In genomic region chr6:142374090-142374783, GRCh38 we compare ENCODE assay signal across 19 cellular contexts.
DNase-seq lines count a peak whose midpoint lies in the region; ATAC-seq and TF ChIP-seq lines count a peak whose summit lies in the region.
"Had no signal": no experiment of that assay in that cellular context is flagged by ENCODE, and none has a peak within 500 bp of the region (broad histone marks: within the 10 kb centered on the region; RNA-seq: fewer than 3 reads in every experiment).

No MANE protein-coding gene starts in this region.

- TF ChIP-seq CTCF in Caco-2 (IDR thresholded peaks at IDR 0.05; ENCODE audit: insufficient read depth in 1 of 2, low read depth in 1 of 2, low read length in 1 of 2, severe bottlenecking in 1 of 2, unreplicated experiment in 1 of 2) (no peak), IMR-90 (conservative IDR thresholded peaks at IDR 0.05; ENCODE audit: low read depth, low read length) (no peak)

- H2BK120ac ChIP-seq in IMR-90 (ENCODE audit: low read depth, low read length): peak overlapping the region; percentile 89

- peak overlapping the region; percentile 88 for H4K91ac ChIP-seq in IMR-90 (ENCODE audit: insufficient read depth, low read depth, low read length)

- no CpG with 5 or more reads among the region's 4 CpGs for WGBS in IMR-90 (ENCODE audit: extremely low coverage in 2 of 2, insufficient read length in 1 of 2), 2 experiments
- WGBS in ectodermal cell, 2 experiments: 51 to 59% methylated on average over 2 of the region's 4 CpGs
- 78% methylated on average over 1 of the region's 4 CpGs; no CpG with 5 or more reads in 1 of the 2 experiments for WGBS in mesodermal cell (ENCODE audit: insufficient coverage in 2 of 2), 2 experiments

- H2BK5ac ChIP-seq in IMR-90 (ENCODE audit: low read depth, low read length, poor library complexity, severe bottlenecking): peak overlapping the region; percentile 87

- in situ Hi-C loops in IMR-90 (cut with MboI; ENCODE audit: low sequenced_read_pairs): no loop called here

- H3K4me1 Mint-ChIP-seq in Caco-2 (ENCODE audit: low read depth, unreplicated experiment): peaks cover 49% of the 10 kb centered on the region
- no peaks in the 10 kb centered on the region for H3K4me1 Mint-ChIP-seq in natural killer cell treated with Interleukin-12 subunit alpha and Interleukin-12 subunit beta and Interleukin-15 and Interleukin-18, amount 100 ng/mL, for 72 hours (ENCODE audit: low read depth in 2 of 2)
- H3K4me1 Mint-ChIP-seq: activated naive CD4-positive, alpha-beta T cell treated with anti-CD3 and anti-CD28 coated beads, Interleukin-2, amount 10 ng/mL, durations not matched to agents 7 days and 5 days had no signal

- BruUV-seq in Caco-2 (replicated peaks; lab: Mats Ljungman, UMichigan): no TSS peak
- BruUV-seq in IMR-90 (replicated peaks; lab: Mats Ljungman, UMichigan): no TSS peak

- H2BK15ac ChIP-seq in IMR-90 (ENCODE audit: low read depth, low read length): peak overlapping the region; percentile 88

- peak overlapping the region; percentile 58 for H3K23ac ChIP-seq in IMR-90 (ENCODE audit: low read depth, low read length)

- POLR2A ChIA-PET in Caco-2 (lab: Charles Lee) (no interaction called here), IMR-90 (lab: Charles Lee; ENCODE audit: unreplicated experiment) (no interaction called here)

- no peak overlapping the region for H3K4me2 ChIP-seq in IMR-90 (ENCODE audit: low read depth, low read length)
- H3K4me2 ChIP-seq: BLaER1 treated with 17β-estradiol and CSF1 and Interleukin-3, amounts not matched to agents 10 nM and 100 nM had no signal

- peak overlapping the region; percentile 83 to 92 for H4K8ac ChIP-seq in IMR-90 (ENCODE audit: low read depth in 2 of 2, low read length in 2 of 2)

- peak overlapping the region; percentile 80 for H3K27ac ChIP-seq in IMR-90 (ENCODE audit: insufficient read depth, low read length)
- peak overlapping the region; percentile 17 for H3K27ac ChIP-seq in ectodermal cell (ENCODE audit: insufficient read depth, low read depth, low read length, poor library complexity, severe bottlenecking)
- H3K27ac ChIP-seq in mesodermal cell (ENCODE audit: low read depth, low read length, severe bottlenecking): peak overlapping the region; percentile 98
- H3K27ac ChIP-seq: BLaER1 treated with 17β-estradiol and CSF1 and Interleukin-3, amounts not matched to agents 10 nM and 100 nM; parathyroid adenoma; vagina had no signal

- H2AK5ac ChIP-seq in IMR-90 (ENCODE audit: low read depth, low read length): peak overlapping the region; percentile 91

- dilution Hi-C loops in IMR-90 (cut with HindIII; ENCODE audit: low sequenced_read_pairs, unreplicated experiment): no loop called here

- H3K4me1 ChIP-seq in Caco-2 (peaks cover 70% of the 10 kb centered on the region), IMR-90 (ENCODE audit: control insufficient read depth, insufficient read depth, low read length) (peaks cover 17% of the 10 kb centered on the region), ectodermal cell (ENCODE audit: control insufficient read depth, insufficient read depth, low read length) (peaks cover 10% of the 10 kb centered on the region), mesodermal cell (ENCODE audit: control insufficient read depth, insufficient read depth, low read length, poor library complexity, severe bottlenecking) (peaks cover 53% of the 10 kb centered on the region)
- H3K4me1 ChIP-seq: parathyroid adenoma had no signal

- peak overlapping the region; percentile 92 for H2BK20ac ChIP-seq in IMR-90 (ENCODE audit: low read depth, low read length)

- H3K36me3 Mint-ChIP-seq in Caco-2 (ENCODE audit: insufficient read depth, unreplicated experiment): peaks cover 41% of the 10 kb centered on the region
- H3K36me3 Mint-ChIP-seq in natural killer cell treated with Interleukin-12 subunit alpha and Interleukin-12 subunit beta and Interleukin-15 and Interleukin-18, amount 100 ng/mL, for 72 hours: no peaks in the 10 kb centered on the region
- H3K36me3 Mint-ChIP-seq: activated naive CD4-positive, alpha-beta T cell treated with anti-CD3 and anti-CD28 coated beads, Interleukin-2, amount 10 ng/mL, durations not matched to agents 7 days and 5 days; brain had no signal

- H3K9ac ChIP-seq in IMR-90 (ENCODE audit: low read depth, low read length): no peak overlapping the region
- H3K9ac ChIP-seq: BLaER1 treated with 17β-estradiol and CSF1 and Interleukin-3, amounts not matched to agents 10 nM and 100 nM; parathyroid adenoma had no signal

- H3K36me3 ChIP-seq in Caco-2 (ENCODE audit: control insufficient read depth, insufficient read depth, low read length) (no peaks in the 10 kb centered on the region), IMR-90 (ENCODE audit: control insufficient read depth, insufficient read depth, low read length) (no peaks in the 10 kb centered on the region), ectodermal cell (ENCODE audit: control insufficient read depth, insufficient read depth, low read length) (no peaks in the 10 kb centered on the region), mesodermal cell (ENCODE audit: control insufficient read depth, insufficient read depth, low read length) (peaks cover 18% of the 10 kb centered on the region)
- H3K36me3 ChIP-seq: BLaER1 treated with 17β-estradiol and CSF1 and Interleukin-3, amounts not matched to agents 10 nM and 100 nM; vagina had no signal

- no peaks in the 10 kb centered on the region for H3K27me3 Mint-ChIP-seq in Caco-2 (ENCODE audit: insufficient read depth, unreplicated experiment)
- peaks cover 7% of the 10 kb centered on the region in 2 donors for H3K27me3 Mint-ChIP-seq in natural killer cell treated with Interleukin-12 subunit alpha and Interleukin-12 subunit beta and Interleukin-15 and Interleukin-18, amount 100 ng/mL, for 72 hours
- H3K27me3 Mint-ChIP-seq: brain had no signal

- intact Hi-C loops in Caco-2 (cut with micrococcal nuclease; ENCODE audit: unreplicated experiment): loop anchor here (2.0 kb wide), 1 partner anchor 43 kb away; no protein-coding TSS in a partner anchor
- intact Hi-C loops in IMR-90 (cut with micrococcal nuclease): no loop called here

- H4K20me1 ChIP-seq in IMR-90 (ENCODE audit: insufficient read depth, low read length): no peaks in the 10 kb centered on the region
- H4K20me1 ChIP-seq: BLaER1 treated with 17β-estradiol and CSF1 and Interleukin-3, amounts not matched to agents 10 nM and 100 nM had no signal

- H3K27me3 ChIP-seq in Caco-2 (replicated peaks; ENCODE audit: control insufficient read depth, insufficient read depth, low read length): no peaks in the 10 kb centered on the region
- no peaks in the 10 kb centered on the region for H3K27me3 ChIP-seq in IMR-90 (ENCODE audit: control insufficient read depth, insufficient read depth, low read length)
- no peaks in the 10 kb centered on the region for H3K27me3 ChIP-seq in ectodermal cell (ENCODE audit: control insufficient read depth, insufficient read depth, low read length, poor library complexity, severe bottlenecking)
- H3K27me3 ChIP-seq: BLaER1 treated with 17β-estradiol and CSF1 and Interleukin-3, amounts not matched to agents 10 nM and 100 nM; vagina had no signal

- peak overlapping the region; percentile 35 for H3K27ac Mint-ChIP-seq in Caco-2 (ENCODE audit: unreplicated experiment)
- H3K27ac Mint-ChIP-seq in natural killer cell treated with Interleukin-12 subunit alpha and Interleukin-12 subunit beta and Interleukin-15 and Interleukin-18, amount 100 ng/mL, for 72 hours: no peak overlapping the region
- H3K27ac Mint-ChIP-seq: activated naive CD4-positive, alpha-beta T cell treated with anti-CD3 and anti-CD28 coated beads, Interleukin-2, amount 10 ng/mL, durations not matched to agents 7 days and 5 days; T-helper 1 cell treated with Interleukin-12 subunit alpha and Interleukin-12 subunit beta and Interleukin-4 antibody, amounts not matched to agents 30 μg/mL and 1 μg/mL, for 36 hours had no signal

- H4K5ac ChIP-seq in IMR-90 (ENCODE audit: low read depth, low read length): peak overlapping the region; percentile 49

- no peaks in the 10 kb centered on the region for H3K9me3 ChIP-seq in Caco-2
- H3K9me3 ChIP-seq in IMR-90 (ENCODE audit: control insufficient read depth, insufficient read depth, low read length): no peaks in the 10 kb centered on the region
- H3K9me3 ChIP-seq in ectodermal cell (ENCODE audit: control insufficient read depth, low read length): no peaks in the 10 kb centered on the region
- H3K9me3 ChIP-seq in mesodermal cell (ENCODE audit: control insufficient read depth, low read length): no peaks in the 10 kb centered on the region
- H3K9me3 ChIP-seq: BLaER1 treated with 17β-estradiol and CSF1 and Interleukin-3, amounts not matched to agents 10 nM and 100 nM; mucosa of descending colon; vagina had no signal

- no peak for TF ChIP-seq RAD21 in IMR-90 (IDR thresholded peaks at IDR 0.05; ENCODE audit: low read length)

- no peaks in the 10 kb centered on the region for H3K9me3 Mint-ChIP-seq in Caco-2 (ENCODE audit: unreplicated experiment)
- H3K9me3 Mint-ChIP-seq in natural killer cell treated with Interleukin-12 subunit alpha and Interleukin-12 subunit beta and Interleukin-15 and Interleukin-18, amount 100 ng/mL, for 72 hours: no peaks in the 10 kb centered on the region
- H3K9me3 Mint-ChIP-seq: activated naive CD4-positive, alpha-beta T cell treated with anti-CD3 and anti-CD28 coated beads, Interleukin-2, amount 10 ng/mL, durations not matched to agents 7 days and 5 days; brain; T-helper 1 cell treated with Interleukin-12 subunit alpha and Interleukin-12 subunit beta and Interleukin-4 antibody, amounts not matched to agents 30 μg/mL and 1 μg/mL, for 36 hours had no signal

- H3K56ac ChIP-seq in IMR-90 (ENCODE audit: extremely low read depth, insufficient read depth, low read length): peak overlapping the region; percentile 46; the same call in 1 of the 2 replicates

- no peak overlapping the region for H3K4me3 Mint-ChIP-seq in Caco-2 (ENCODE audit: unreplicated experiment)
- H3K4me3 Mint-ChIP-seq in natural killer cell treated with Interleukin-12 subunit alpha and Interleukin-12 subunit beta and Interleukin-15 and Interleukin-18, amount 100 ng/mL, for 72 hours: no peak overlapping the region
- H3K4me3 Mint-ChIP-seq: activated naive CD4-positive, alpha-beta T cell treated with anti-CD3 and anti-CD28 coated beads, Interleukin-2, amount 10 ng/mL, durations not matched to agents 7 days and 5 days; brain; T-helper 1 cell treated with Interleukin-12 subunit alpha and Interleukin-12 subunit beta and Interleukin-4 antibody, amounts not matched to agents 30 μg/mL and 1 μg/mL, for 36 hours had no signal

- H2AFZ ChIP-seq in IMR-90 (replicated peaks; ENCODE audit: low read length, poor library complexity): peak overlapping the region; percentile 59
- H2AFZ ChIP-seq: parathyroid adenoma had no signal

- no peak for TF ChIP-seq POLR2A in IMR-90 (IDR thresholded peaks at IDR 0.05; ENCODE audit: low read depth, low read length)

- H3K4me3 ChIP-seq in Caco-2 (ENCODE audit: low read depth, low read length) (no peak overlapping the region), IMR-90 (ENCODE audit: insufficient read depth, low read depth, low read length) (no peak overlapping the region), ectodermal cell (ENCODE audit: insufficient read depth, low read depth, low read length) (no peak overlapping the region), mesodermal cell (ENCODE audit: extremely low read depth, insufficient read depth, low read length, poor library complexity, severe bottlenecking) (no peak overlapping the region)
- H3K4me3 ChIP-seq: BLaER1 treated with 17β-estradiol and CSF1 and Interleukin-3, amounts not matched to agents 10 nM and 100 nM; GM12878; mucosa of descending colon; vagina had no signal

- peaks cover 12% of the 10 kb centered on the region for H3K9me1 ChIP-seq in IMR-90 (ENCODE audit: insufficient read depth, low read length)

- H3K79me1 ChIP-seq in IMR-90 (ENCODE audit: low read depth in 1 of 2, low read length in 2 of 2): peaks cover 5 to 22% of the 10 kb centered on the region in 2 experiments; a peak in 2 of 4 replicates

- CTCF ChIA-PET in Caco-2 (lab: Charles Lee) (no interaction called here), IMR-90 (lab: Yijun Ruan, JAX) (no interaction called here)

- H2AK9ac ChIP-seq in IMR-90 (replicated peaks; ENCODE audit: low read depth, low read length, poor library complexity): no peak overlapping the region

- ATAC-seq in IMR-90 (ENCODE audit: low read depth): no peak
- ATAC-seq in GM19397 (IDR thresholded peaks at IDR 0.05; ENCODE audit: unreplicated experiment): no peak
- ATAC-seq in natural killer cell treated with Interleukin-12 subunit alpha and Interleukin-12 subunit beta and Interleukin-15 and Interleukin-18, amount 100 ng/mL, for 72 hours: no peak
- ATAC-seq: GM12878, mucosa of descending colon had no signal

- no peak for DNase-seq in Caco-2
- DNase-seq in IMR-90: no peak
- DNase-seq in epidermal melanocyte (ENCODE audit: insufficient read length, low spot score): no peak
- no peak for DNase-seq in COR-L47 (lab: John Stamatoyannopoulos, UW)
- no peak for DNase-seq in natural killer cell treated with Interleukin-12 subunit alpha and Interleukin-12 subunit beta and Interleukin-15 and Interleukin-18, amount 100 ng/mL, for 72 hours (ENCODE audit: low spot score)
- DNase-seq: activated naive CD4-positive, alpha-beta T cell treated with anti-CD3 and anti-CD28 coated beads, Interleukin-2, amount 10 ng/mL, durations not matched to agents 7 days and 5 days; foreskin melanocyte; mucosa of descending colon; NCI-H146; NCI-H510A had no signal

- H3K4ac ChIP-seq in IMR-90 (ENCODE audit: low read depth, low read length): peak overlapping the region; percentile 93

- H3K14ac ChIP-seq in IMR-90 (replicated peaks; ENCODE audit: low read depth, low read length): peak overlapping the region; percentile 88

- peak overlapping the region; percentile 6 for H3K18ac ChIP-seq in IMR-90 (ENCODE audit: low read depth, low read length)

Comparison
In these comparisons a context has a peak if more than half of its experiments do, and no peak if none do; other contexts are left out.
1. H3K27ac ChIP-seq: peak in every context shown above with its lines; median percentile 98 in mesodermal cell; 80 in IMR-90; 17 in ectodermal cell.